In the genomic region with DNA sequence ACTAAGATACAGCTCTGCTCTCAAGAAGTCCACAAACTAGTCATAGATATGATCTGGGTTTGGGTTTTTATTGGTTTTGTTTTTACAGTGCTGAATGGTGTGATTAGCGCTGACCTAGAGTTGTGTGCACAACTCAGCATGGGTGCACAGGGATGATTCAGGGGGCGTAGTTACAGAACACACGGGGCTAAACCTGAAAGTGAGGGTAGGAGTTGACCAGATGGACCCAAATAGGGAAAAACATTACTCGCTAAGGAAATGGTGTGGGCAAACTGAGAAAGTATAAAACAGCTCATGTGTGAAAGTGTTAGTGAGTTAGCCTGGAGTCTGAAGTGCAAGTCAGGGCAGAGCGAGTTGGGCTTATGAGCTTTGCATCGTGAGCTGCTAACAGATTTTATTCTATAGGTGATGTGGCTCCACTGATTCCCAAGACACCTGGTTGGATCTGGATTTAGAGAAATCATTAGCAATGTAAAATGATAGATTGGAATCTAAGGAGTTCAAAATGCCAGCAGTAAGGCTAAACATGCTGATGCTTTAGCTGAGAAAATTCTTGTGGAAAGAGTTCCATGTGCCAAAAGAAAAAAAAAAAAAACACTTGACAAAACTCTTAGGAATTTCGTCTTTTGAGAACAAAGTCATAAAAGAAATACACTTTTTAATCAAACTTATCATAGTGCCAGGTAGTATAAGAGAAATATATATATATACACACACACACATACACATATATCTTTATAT, we compare ENCODE assay signal across 22 cellular contexts.
DNase-seq lines count a peak whose midpoint lies in the region; ATAC-seq and TF ChIP-seq lines count a peak whose summit lies in the region.
"Had no signal": no experiment of that assay in that cellular context is flagged by ENCODE, and none has a peak within 500 bp of the region (broad histone marks: within the 10 kb centered on the region; RNA-seq: fewer than 3 reads in every experiment).

No MANE protein-coding gene starts in this region.

- CTCF ChIA-PET in activated CD4-positive, alpha-beta T cell treated with anti-CD3 and anti-CD28 coated beads for 36 hours (lab: Charles Lee), result interaction anchor here (0.7 kb wide), 1 partner anchor 1362 kb away, joined by 3 read pairs; no protein-coding TSS in a partner anchor

- H3K4me3 Mint-ChIP-seq in activated CD4-positive, alpha-beta T cell treated with anti-CD3 and anti-CD28 coated beads for 36 hours, result no peak overlapping the region
- no peak overlapping the region for H3K4me3 Mint-ChIP-seq in activated CD4-positive, alpha-beta T cell treated with anti-CD3 and anti-CD28 coated beads, Interleukin-2, amount 10 ng/mL, durations not matched to agents 24 days and 14 days
- H3K4me3 Mint-ChIP-seq: activated naive CD8-positive, alpha-beta T cell treated with anti-CD3 and anti-CD28 coated beads for 36 hours; activated T-cell treated with anti-CD3 and anti-CD28 coated beads, Interleukin-2, amount 50 U/mL, for 4 hours; HFFc6 had no signal

- no peak for TF ChIP-seq CTCF in tibial artery (IDR thresholded peaks at IDR 0.05)

- peak; percentile 39 for ATAC-seq in activated CD4-positive, alpha-beta T cell treated with anti-CD3 and anti-CD28 coated beads for 36 hours
- ATAC-seq in HG03175 (IDR thresholded peaks at IDR 0.05; ENCODE audit: unreplicated experiment), result peak; percentile 72
- ATAC-seq: activated T-cell treated with anti-CD3 and anti-CD28 coated beads, Interleukin-2, amount 50 U/mL, for 4 hours; K562 had no signal

- H3K27ac Mint-ChIP-seq in activated CD4-positive, alpha-beta T cell treated with anti-CD3 and anti-CD28 coated beads for 36 hours, result no peak overlapping the region
- H3K27ac Mint-ChIP-seq in activated CD4-positive, alpha-beta T cell treated with anti-CD3 and anti-CD28 coated beads, Interleukin-2, amount 10 ng/mL, durations not matched to agents 24 days and 14 days, result no peak overlapping the region
- H3K27ac Mint-ChIP-seq: HFFc6 had no signal

- H3K36me3 Mint-ChIP-seq in activated CD4-positive, alpha-beta T cell treated with anti-CD3 and anti-CD28 coated beads for 36 hours (ENCODE audit: low read depth), result no peaks in the 10 kb centered on the region
- no peaks in the 10 kb centered on the region for H3K36me3 Mint-ChIP-seq in activated CD4-positive, alpha-beta T cell treated with anti-CD3 and anti-CD28 coated beads, Interleukin-2, amount 10 ng/mL, durations not matched to agents 24 days and 14 days (ENCODE audit: low read depth)
- H3K36me3 Mint-ChIP-seq: activated naive CD8-positive, alpha-beta T cell treated with anti-CD3 and anti-CD28 coated beads for 36 hours had no signal

- H3K27ac ChIP-seq in tibial artery, result peak overlapping the region in 1 of 2 donors; percentile 70
- H3K27ac ChIP-seq: 22Rv1, C4-2B, hepatocyte, skin epidermis, tibial nerve had no signal

- no peak overlapping the region for H3K4me3 ChIP-seq in tibial artery
- H3K4me3 ChIP-seq: hepatocyte, K562, skin epidermis, tibial nerve had no signal

- H3K27me3 Mint-ChIP-seq in activated CD4-positive, alpha-beta T cell treated with anti-CD3 and anti-CD28 coated beads for 36 hours, result no peaks in the 10 kb centered on the region
- no peaks in the 10 kb centered on the region for H3K27me3 Mint-ChIP-seq in activated CD4-positive, alpha-beta T cell treated with anti-CD3 and anti-CD28 coated beads, Interleukin-2, amount 10 ng/mL, durations not matched to agents 24 days and 14 days
- H3K27me3 Mint-ChIP-seq: activated naive CD8-positive, alpha-beta T cell treated with anti-CD3 and anti-CD28 coated beads for 36 hours had no signal

- H3K4me1 Mint-ChIP-seq in activated CD4-positive, alpha-beta T cell treated with anti-CD3 and anti-CD28 coated beads for 36 hours, result peaks cover 5% of the 10 kb centered on the region
- H3K4me1 Mint-ChIP-seq in activated CD4-positive, alpha-beta T cell treated with anti-CD3 and anti-CD28 coated beads, Interleukin-2, amount 10 ng/mL, durations not matched to agents 24 days and 14 days, result peaks cover 13% of the 10 kb centered on the region
- H3K4me1 Mint-ChIP-seq: activated naive CD8-positive, alpha-beta T cell treated with anti-CD3 and anti-CD28 coated beads for 36 hours had no signal

- no peaks in the 10 kb centered on the region for H3K36me3 ChIP-seq in tibial artery
- H3K36me3 ChIP-seq: tibial nerve had no signal

- H3K4me1 ChIP-seq in tibial artery, result peaks cover 0 to 32% (median 14%) of the 10 kb centered on the region in 4 donors
- H3K4me1 ChIP-seq: tibial nerve had no signal

- intact Hi-C loops in activated CD4-positive, alpha-beta T cell treated with anti-CD3 and anti-CD28 coated beads for 36 hours (cut with DNase I, micrococcal nuclease), result no loop called here
- intact Hi-C loops in tibial artery (cut with DNase I; ENCODE audit: low total_unique reads), result loop anchor here (5.0 kb wide), 1 partner anchor 162 kb away; no protein-coding TSS in a partner anchor
- intact Hi-C loops in activated CD4-positive, alpha-beta T cell treated with anti-CD3 and anti-CD28 coated beads, Interleukin-2, amount 10 ng/mL, durations not matched to agents 24 days and 14 days (cut with micrococcal nuclease), result no loop called here

- H3K9me3 ChIP-seq in tibial artery, result no peaks in the 10 kb centered on the region

- H3K27me3 ChIP-seq in tibial artery, result no peaks in the 10 kb centered on the region
- H3K27me3 ChIP-seq: hepatocyte, tibial nerve had no signal

- peaks cover 3% of the 10 kb centered on the region for H3K9me3 Mint-ChIP-seq in activated CD4-positive, alpha-beta T cell treated with anti-CD3 and anti-CD28 coated beads for 36 hours (ENCODE audit: low read depth)
- no peaks in the 10 kb centered on the region for H3K9me3 Mint-ChIP-seq in activated CD4-positive, alpha-beta T cell treated with anti-CD3 and anti-CD28 coated beads, Interleukin-2, amount 10 ng/mL, durations not matched to agents 24 days and 14 days
- H3K9me3 Mint-ChIP-seq: activated naive CD8-positive, alpha-beta T cell treated with anti-CD3 and anti-CD28 coated beads for 36 hours had no signal

- no peak for DNase-seq in activated CD4-positive, alpha-beta T cell treated with anti-CD3 and anti-CD28 coated beads for 36 hours
- no peak for DNase-seq in activated CD4-positive, alpha-beta T cell treated with anti-CD3 and anti-CD28 coated beads, Interleukin-2, amount 50 U/mL, for 4 hours
- DNase-seq in astrocyte of the hippocampus (ENCODE audit: low read depth, low spot score) (peak; percentile 44), SW 1271 (lab: John Stamatoyannopoulos, UW) (no peak), putamen (ENCODE audit: low spot score) (no peak), tibial artery (no peak)
- no peak for DNase-seq in activated CD4-positive, alpha-beta T cell treated with anti-CD3 and anti-CD28 coated beads, Interleukin-2, amount 10 ng/mL, durations not matched to agents 24 days and 14 days
- DNase-seq: activated CD4-positive, alpha-beta T cell treated with anti-CD3 and anti-CD28 coated beads, Interleukin-2, amount 50 U/mL, for 1 hour; activated naive CD8-positive, alpha-beta T cell treated with anti-CD3 and anti-CD28 coated beads for 36 hours; activated T-cell treated with anti-CD3 and anti-CD28 coated beads, Interleukin-2, amount 50 U/mL, for 4 hours; effector CD8-positive, alpha-beta T cell; HFFc6; NCI-H1092; NCI-H774; occipital lobe had no signal

- POLR2A ChIA-PET in activated CD4-positive, alpha-beta T cell treated with anti-CD3 and anti-CD28 coated beads for 36 hours (lab: Charles Lee), result no interaction called here
